Comparison of ENCODE assay signal across 21 cellular contexts in genomic region chr4:111506706-111507105, GRCh38.
DNase-seq lines count a peak whose midpoint lies in the region; ATAC-seq and TF ChIP-seq lines count a peak whose summit lies in the region.
"Had no signal": no experiment of that assay in that cellular context is flagged by ENCODE, and none has a peak within 500 bp of the region (broad histone marks: within the 10 kb centered on the region; RNA-seq: fewer than 3 reads in every experiment).

No MANE protein-coding gene starts in this region.

- TF ChIP-seq CTCF in astrocyte of the cerebellum (IDR thresholded peaks at IDR 0.05; ENCODE audit: low read depth, low read length, missing control alignments): no peak
- TF ChIP-seq CTCF in fibroblast of villous mesenchyme (IDR thresholded peaks at IDR 0.05; ENCODE audit: insufficient read depth, low read depth, low read length): no peak

- in situ Hi-C loops in astrocyte of the cerebellum (cut with HindIII; ENCODE audit: low sequenced_read_pairs): no loop called here

- H3K27ac Mint-ChIP-seq in immature natural killer cell: no peak overlapping the region
- H3K27ac Mint-ChIP-seq: activated naive CD8-positive, alpha-beta T cell treated with anti-CD3 and anti-CD28 coated beads, Interleukin-2, amount 10 ng/mL, durations not matched to agents 7 days and 5 days; CD4-positive, alpha-beta memory T cell; effector memory CD8-positive, alpha-beta T cell; mesothelial cell of epicardium; nephron progenitor cell had no signal

- H3K4me3 ChIP-seq in astrocyte of the cerebellum (ENCODE audit: low read depth, low read length) (no peak overlapping the region), fibroblast of villous mesenchyme (ENCODE audit: low read depth, low read length) (no peak overlapping the region)
- H3K4me3 ChIP-seq: gastrocnemius medialis, prostate gland, thoracic aorta had no signal

- no peaks in the 10 kb centered on the region for H3K36me3 Mint-ChIP-seq in immature natural killer cell
- H3K36me3 Mint-ChIP-seq: activated naive CD8-positive, alpha-beta T cell treated with anti-CD3 and anti-CD28 coated beads, Interleukin-2, amount 10 ng/mL, durations not matched to agents 7 days and 5 days; CD4-positive, alpha-beta memory T cell; mesothelial cell of epicardium had no signal

- DNase-seq in AG08395 (ENCODE audit: low spot score): peak; percentile 36
- peak; percentile 35 for DNase-seq in HT1080 (ENCODE audit: low read depth)
- peak; percentile 8 for DNase-seq in astrocyte of the cerebellum (ENCODE audit: low read depth)
- DNase-seq in fibroblast of villous mesenchyme (ENCODE audit: low read depth): peak; percentile 19
- no peak for DNase-seq in immature natural killer cell
- DNase-seq in effector CD8-positive, alpha-beta T cell (lab: John Stamatoyannopoulos, UW): no peak
- no peak for DNase-seq in activated CD4-positive, alpha-beta T cell treated with anti-CD3 and anti-CD28 coated beads, Interleukin-2, amount 50 U/mL, for 48 hours
- DNase-seq: activated CD8-positive, alpha-beta memory T cell treated with anti-CD3 and anti-CD28 coated beads for 24 hours; activated naive CD8-positive, alpha-beta T cell treated with anti-CD3 and anti-CD28 coated beads, Interleukin-2, amount 10 ng/mL, durations not matched to agents 7 days and 5 days; CD4-positive, alpha-beta memory T cell; cerebellar nuclear complex; DMS79; effector memory CD8-positive, alpha-beta T cell; gastrocnemius medialis; NCI-H2029 treated with DMSO at 0.1 percent for 48 hours; nephron progenitor cell; WERI-Rb-1 had no signal

- no peak for ATAC-seq in GM19455 (IDR thresholded peaks at IDR 0.05; ENCODE audit: unreplicated experiment)
- ATAC-seq: effector memory CD8-positive, alpha-beta T cell; gastrocnemius medialis had no signal

- H3K4me3 Mint-ChIP-seq in immature natural killer cell: no peak overlapping the region
- H3K4me3 Mint-ChIP-seq: activated naive CD8-positive, alpha-beta T cell treated with anti-CD3 and anti-CD28 coated beads, Interleukin-2, amount 10 ng/mL, durations not matched to agents 7 days and 5 days; CD4-positive, alpha-beta memory T cell; effector memory CD8-positive, alpha-beta T cell; mesothelial cell of epicardium; nephron progenitor cell had no signal

- peaks cover 0 to 39% (median 12%) of the 10 kb centered on the region in 6 donors for H3K9me3 Mint-ChIP-seq in immature natural killer cell
- H3K9me3 Mint-ChIP-seq: activated naive CD8-positive, alpha-beta T cell treated with anti-CD3 and anti-CD28 coated beads, Interleukin-2, amount 10 ng/mL, durations not matched to agents 7 days and 5 days; mesothelial cell of epicardium; nephron progenitor cell had no signal

- no peaks in the 10 kb centered on the region for H3K27me3 Mint-ChIP-seq in immature natural killer cell (ENCODE audit: low read depth in 3 of 3)
- H3K27me3 Mint-ChIP-seq: activated naive CD8-positive, alpha-beta T cell treated with anti-CD3 and anti-CD28 coated beads, Interleukin-2, amount 10 ng/mL, durations not matched to agents 7 days and 5 days; CD4-positive, alpha-beta memory T cell; effector memory CD8-positive, alpha-beta T cell had no signal

- no peaks in the 10 kb centered on the region for H3K4me1 Mint-ChIP-seq in immature natural killer cell
- H3K4me1 Mint-ChIP-seq: activated naive CD8-positive, alpha-beta T cell treated with anti-CD3 and anti-CD28 coated beads, Interleukin-2, amount 10 ng/mL, durations not matched to agents 7 days and 5 days; CD4-positive, alpha-beta memory T cell; mesothelial cell of epicardium; nephron progenitor cell had no signal

Comparison
In these comparisons a context has a peak if more than half of its experiments do, and no peak if none do; other contexts are left out.
1. DNase-seq: peak in AG08395 (single experiment), HT1080 (single experiment), astrocyte of the cerebellum (single experiment) and fibroblast of villous mesenchyme (single experiment); none in immature natural killer cell (0 of 3), effector CD8-positive, alpha-beta T cell (single experiment) and activated CD4-positive, alpha-beta T cell treated with anti-CD3 and anti-CD28 coated beads, Interleukin-2, amount 50 U/mL, for 48 hours (0 of 2).